In genomic region chr4:13706130-13706529, GRCh38 we compare ENCODE assay signal across 14 cellular contexts.
A peak's percentile ranks its signal among the peaks of the same experiment; 100 is the strongest.
DNase-seq lines count a peak whose midpoint lies in the region; ATAC-seq, FAIRE-seq and TF ChIP-seq lines count a peak whose summit lies in the region.
"Had no signal": no experiment of that assay in that cellular context is flagged by ENCODE, and none has a peak within 500 bp of the region (broad histone marks: within the 10 kb centered on the region; RNA-seq: fewer than 3 reads in every experiment).

No MANE protein-coding gene starts in this region.

- peak overlapping the region; percentile 64 for H3K9ac ChIP-seq in mammary epithelial cell (ENCODE audit: insufficient read depth, low read length)

- peaks cover 0 to 6% of the 10 kb centered on the region in 2 donors for H3K4me1 Mint-ChIP-seq in stimulated activated naive B cell treated with anti-CD40 and anti-IgM and Interleukin-4, amounts not matched to agents 10 μg/mL and 1 μg/mL and 100 μg/mL, for 72 hours

- H3K4me3 ChIP-seq in mammary epithelial cell (replicated peaks in 1 of 3; ENCODE audit: insufficient read depth in 1 of 3, low read depth in 2 of 3, low read length in 3 of 3) (peak overlapping the region in 2 of 3 experiments; percentile 1 to 28), hepatocyte (no peak overlapping the region), small intestine (ENCODE audit: low read depth in 1 of 2, low read length in 2 of 2) (no peak overlapping the region)

- intact Hi-C loops in mammary epithelial cell (cut with micrococcal nuclease), result loop anchor here (1.0 to 10.0 kb wide), 5 partner anchors 214 to 1299 kb away; partner anchors contain the start of genes CPEB2 and RAB28

- H3K4me1 ChIP-seq in mammary epithelial cell (ENCODE audit: insufficient read depth, low read length) (peaks cover 46% of the 10 kb centered on the region), hepatocyte (ENCODE audit: insufficient read depth) (peaks cover 3% of the 10 kb centered on the region), small intestine (ENCODE audit: control insufficient read depth in 2 of 2, insufficient read depth in 1 of 2, low read depth in 1 of 2, low read length in 1 of 2) (peaks cover 2 to 5% of the 10 kb centered on the region in 2 donors)

- in situ Hi-C loops in mammary epithelial cell (cut with MboI; ENCODE audit: low sequenced_read_pairs in 2 of 2), result no loop called here

- no peak overlapping the region for H3K27ac Mint-ChIP-seq in stimulated activated naive B cell treated with anti-CD40 and anti-IgM and Interleukin-4, amounts not matched to agents 10 μg/mL and 1 μg/mL and 100 μg/mL, for 72 hours
- H3K27ac Mint-ChIP-seq: activated naive CD8-positive, alpha-beta T cell; naive B cell had no signal

- H2AFZ ChIP-seq in mammary epithelial cell (ENCODE audit: low read depth, low read length) (peak overlapping the region; percentile 82), hepatocyte (no peak overlapping the region)

- BruUV-seq in mammary epithelial cell (replicated peaks; lab: Mats Ljungman, UMichigan), result no TSS peak

- TF ChIP-seq CTCF in mammary epithelial cell (conservative IDR thresholded peaks at IDR 0.05 in 1 of 2, IDR thresholded peaks at IDR 0.05 in 1 of 2; ENCODE audit: extremely low read depth in 1 of 2, insufficient read depth in 1 of 2, low read depth in 1 of 2, low read length in 2 of 2) (no peak), hepatocyte (IDR thresholded peaks at IDR 0.05; ENCODE audit: poor library complexity) (no peak)

- H3K4me3 Mint-ChIP-seq in stimulated activated naive B cell treated with anti-CD40 and anti-IgM and Interleukin-4, amounts not matched to agents 10 μg/mL and 1 μg/mL and 100 μg/mL, for 72 hours, result no peak overlapping the region
- H3K4me3 Mint-ChIP-seq: activated naive CD8-positive, alpha-beta T cell; naive B cell had no signal

- no peak for FAIRE-seq in small intestine (lab: Jason Lieb, UNC)
- FAIRE-seq: A204.1 had no signal

- peaks cover under 1 to 14% of the 10 kb centered on the region in 2 donors for H3K27me3 Mint-ChIP-seq in stimulated activated naive B cell treated with anti-CD40 and anti-IgM and Interleukin-4, amounts not matched to agents 10 μg/mL and 1 μg/mL and 100 μg/mL, for 72 hours

- dilution Hi-C loops in mammary epithelial cell (cut with HindIII; ENCODE audit: low sequenced_read_pairs), result no loop called here

- H4K20me1 ChIP-seq in mammary epithelial cell (ENCODE audit: insufficient read depth, low read length) (no peaks in the 10 kb centered on the region), hepatocyte (ENCODE audit: insufficient read depth, poor library complexity, severe bottlenecking) (no peaks in the 10 kb centered on the region)

- H3K4me2 ChIP-seq in mammary epithelial cell (ENCODE audit: insufficient read depth, low read depth, low read length) (peak overlapping the region; percentile 79), hepatocyte (no peak overlapping the region)

- no peaks in the 10 kb centered on the region for H3K9me2 ChIP-seq in hepatocyte (replicated peaks; ENCODE audit: insufficient read depth)

- no peaks in the 10 kb centered on the region for H3K9me3 ChIP-seq in mammary epithelial cell (replicated peaks; ENCODE audit: insufficient read depth, low read length)
- no peaks in the 10 kb centered on the region for H3K9me3 ChIP-seq in hepatocyte (ENCODE audit: low read depth)
- no peaks in the 10 kb centered on the region for H3K9me3 ChIP-seq in small intestine (ENCODE audit: control insufficient read depth, low read depth)

- H3K27ac ChIP-seq in mammary epithelial cell (ENCODE audit: insufficient read depth, low read depth, low read length) (peak overlapping the region; percentile 91), hepatocyte (peak overlapping the region; percentile 53), small intestine (ENCODE audit: low read depth in 1 of 2, low read length in 1 of 2) (peak overlapping the region; percentile 84 to 88)

- no peaks in the 10 kb centered on the region for H3K36me3 ChIP-seq in mammary epithelial cell (ENCODE audit: insufficient read depth, low read length)
- H3K36me3 ChIP-seq in hepatocyte (replicated peaks; ENCODE audit: insufficient read depth, low read depth), result no peaks in the 10 kb centered on the region
- no peaks in the 10 kb centered on the region for H3K36me3 ChIP-seq in small intestine (ENCODE audit: control insufficient read depth in 2 of 2, insufficient read depth in 2 of 2, low read length in 2 of 2)

- CTCF ChIA-PET in mammary epithelial cell (lab: Charles Lee; ENCODE audit: low non-redundant PET), result interaction anchor here (0.5 to 0.8 kb wide), 2 partner anchors 52 to 497 kb away, joined by 3 read pairs; no protein-coding TSS in a partner anchor

- H3K79me2 ChIP-seq in mammary epithelial cell (ENCODE audit: insufficient read depth, low read length) (no peaks in the 10 kb centered on the region), hepatocyte (no peaks in the 10 kb centered on the region)

- peaks cover 0 to 4% of the 10 kb centered on the region in 2 donors for H3K9me3 Mint-ChIP-seq in stimulated activated naive B cell treated with anti-CD40 and anti-IgM and Interleukin-4, amounts not matched to agents 10 μg/mL and 1 μg/mL and 100 μg/mL, for 72 hours

- no peaks in the 10 kb centered on the region for H3K27me3 ChIP-seq in mammary epithelial cell (ENCODE audit: insufficient read depth, low read length)
- no peaks in the 10 kb centered on the region for H3K27me3 ChIP-seq in hepatocyte
- no peaks in the 10 kb centered on the region for H3K27me3 ChIP-seq in small intestine (ENCODE audit: control insufficient read depth in 2 of 2, insufficient read depth in 2 of 2, low read length in 2 of 2)

- DNase-seq in NCI-H1417 (lab: John Stamatoyannopoulos, UW), result peak in 2 of 3 experiments; percentile 10 to 70
- no peak for DNase-seq in NCI-H1417 treated with DMSO at 0.1 percent for 48 hours (lab: John Stamatoyannopoulos, UW)
- peak; percentile 85 for DNase-seq in mammary epithelial cell
- no peak for DNase-seq in hepatocyte (ENCODE audit: low spot score)
- DNase-seq in small intestine, result no peak
- DNase-seq in stimulated activated naive B cell treated with anti-CD40 and anti-IgM and Interleukin-4, amounts not matched to agents 10 μg/mL and 1 μg/mL and 100 μg/mL, for 72 hours, result no peak
- DNase-seq in Kasumi-1 (lab: John Stamatoyannopoulos, UW), result no peak
- no peak for DNase-seq in AG08396 (ENCODE audit: low spot score)
- DNase-seq: naive B cell; NCI-H1436 treated with DMSO at 0.1 percent for 48 hours; NK-92 treated with Interleukin-12 subunit alpha and Interleukin-12 subunit beta, amount 100 ng/mL, for 24 hours had no signal

- no peaks in the 10 kb centered on the region for H3K36me3 Mint-ChIP-seq in stimulated activated naive B cell treated with anti-CD40 and anti-IgM and Interleukin-4, amounts not matched to agents 10 μg/mL and 1 μg/mL and 100 μg/mL, for 72 hours

- no peak for ATAC-seq in stimulated activated naive B cell treated with anti-CD40 and anti-IgM and Interleukin-4, amounts not matched to agents 10 μg/mL and 1 μg/mL and 100 μg/mL, for 72 hours (replicated peaks)
- ATAC-seq: SK-N-SH treated with all-trans-retinoic acid at 6 μM for 48 hours had no signal

Comparison
In these comparisons a context has a peak if more than half of its experiments do, and no peak if none do; other contexts are left out.
1. DNase-seq: peak in NCI-H1417 (2 of 3) and mammary epithelial cell (single experiment); none in NCI-H1417 treated with DMSO at 0.1 percent for 48 hours (single experiment), hepatocyte (single experiment), small intestine (single experiment), stimulated activated naive B cell treated with anti-CD40 and anti-IgM and Interleukin-4, amounts not matched to agents 10 μg/mL and 1 μg/mL and 100 μg/mL, for 72 hours (single experiment), Kasumi-1 (0 of 2) and AG08396 (single experiment).
2. H3K4me3 ChIP-seq: peak in mammary epithelial cell (2 of 3); none in hepatocyte (single experiment) and small intestine (0 of 2).
3. Peak in every context shown above with its lines, with median percentiles within 50 percentile points of each other: H3K27ac ChIP-seq.